10 cellular contexts compared by ENCODE assay signal in the genomic region with DNA sequence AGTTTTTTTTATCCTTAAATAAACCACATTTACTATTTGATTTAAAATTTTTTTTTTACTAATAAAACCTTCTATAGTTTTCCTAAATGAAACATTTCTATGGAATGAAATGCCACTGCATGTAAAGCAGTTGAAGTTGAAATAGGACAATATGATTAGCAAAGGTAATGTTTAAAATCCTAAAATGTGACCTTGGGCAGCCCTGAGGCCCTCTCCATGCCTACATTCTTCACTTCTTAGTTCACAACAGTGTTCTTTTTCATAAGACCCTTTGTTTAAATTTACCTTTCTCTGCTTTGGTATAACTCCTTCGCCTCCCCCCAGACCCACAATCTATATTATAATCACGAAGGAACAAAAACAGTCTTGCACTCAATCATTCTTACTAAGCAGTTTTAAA.
A peak's percentile ranks its signal among the peaks of the same experiment; 100 is the strongest.
DNase-seq lines count a peak whose midpoint lies in the region; ATAC-seq and TF ChIP-seq lines count a peak whose summit lies in the region.
"Had no signal": no experiment of that assay in that cellular context is flagged by ENCODE, and none has a peak within 500 bp of the region (broad histone marks: within the 10 kb centered on the region; RNA-seq: fewer than 3 reads in every experiment).

No MANE protein-coding gene starts in this region.

- in situ Hi-C loops in astrocyte of the cerebellum (cut with HindIII; ENCODE audit: low sequenced_read_pairs): loop anchor here (25.0 kb wide), 1 partner anchor 190 kb away; no protein-coding TSS in a partner anchor

- no peak for TF ChIP-seq EP300 in suprapubic skin (IDR thresholded peaks at IDR 0.05)

- H3K36me3 Mint-ChIP-seq in T-helper 1 cell treated with Interleukin-12 subunit alpha and Interleukin-12 subunit beta and Interleukin-4 antibody, amounts not matched to agents 30 μg/mL and 1 μg/mL, for 36 hours (ENCODE audit: low read depth): peaks cover 22% of the 10 kb centered on the region
- H3K36me3 Mint-ChIP-seq in CD8-positive, alpha-beta T cell: no peaks in the 10 kb centered on the region

- no peak for TF ChIP-seq RAD21 in liver (IDR thresholded peaks at IDR 0.05)

- H3K27me3 ChIP-seq in liver (ENCODE audit: control insufficient read depth in 4 of 4, insufficient read depth in 4 of 4, low read length in 3 of 4) (no peaks in the 10 kb centered on the region), suprapubic skin (no peaks in the 10 kb centered on the region)
- H3K27me3 ChIP-seq in CD8-positive, alpha-beta T cell (ENCODE audit: insufficient read depth, low read length): no peaks in the 10 kb centered on the region

- TF ChIP-seq CTCF in astrocyte of the cerebellum (IDR thresholded peaks at IDR 0.05; ENCODE audit: low read depth, low read length, missing control alignments): no peak
- no peak for TF ChIP-seq CTCF in liver (IDR thresholded peaks at IDR 0.05; ENCODE audit: low read depth, low read length, missing input control)
- TF ChIP-seq CTCF in suprapubic skin (IDR thresholded peaks at IDR 0.05): no peak
- no peak for TF ChIP-seq CTCF in CD8-positive, alpha-beta T cell (IDR thresholded peaks at IDR 0.05)

- H3K4me1 ChIP-seq in liver (ENCODE audit: control insufficient read depth in 4 of 4, insufficient read depth in 4 of 4, low read length in 3 of 4) (peaks cover 0 to 31% (median 17%) of the 10 kb centered on the region in 4 donors), suprapubic skin (peaks cover 51% of the 10 kb centered on the region)
- H3K4me1 ChIP-seq in CD8-positive, alpha-beta T cell (ENCODE audit: insufficient read depth, low read length): peaks cover 5% of the 10 kb centered on the region

- no peaks in the 10 kb centered on the region for H3K36me3 ChIP-seq in liver (ENCODE audit: control insufficient read depth in 4 of 4, insufficient read depth in 3 of 4, low read depth in 1 of 4, low read length in 3 of 4)
- no peaks in the 10 kb centered on the region for H3K36me3 ChIP-seq in suprapubic skin
- H3K36me3 ChIP-seq in CD8-positive, alpha-beta T cell (ENCODE audit: insufficient read depth, low read length): no peaks in the 10 kb centered on the region

- H3K4me3 ChIP-seq in astrocyte of the cerebellum (ENCODE audit: low read depth, low read length) (peak overlapping the region; percentile 56), liver (ENCODE audit: low read depth in 1 of 3, low read length in 3 of 3) (peak overlapping the region in 1 of 3 donors; percentile 54), suprapubic skin (peak overlapping the region; percentile 50)
- H3K4me3 ChIP-seq in CD8-positive, alpha-beta T cell (ENCODE audit: low read depth, low read length): no peak overlapping the region

- intact Hi-C loops in CD8-positive, alpha-beta T cell (cut with DNase I, micrococcal nuclease): loop anchor here (2.0 to 10.0 kb wide), 7 partner anchors 229 to 1397 kb away; a partner anchor contains a TSS

- H3K4me3 Mint-ChIP-seq in T-helper 1 cell treated with Interleukin-12 subunit alpha and Interleukin-12 subunit beta and Interleukin-4 antibody, amounts not matched to agents 30 μg/mL and 1 μg/mL, for 36 hours: peak overlapping the region; percentile 98
- no peak overlapping the region for H3K4me3 Mint-ChIP-seq in CD8-positive, alpha-beta T cell

- peak overlapping the region in 1 of 2 donors; percentile 71 for H3K9ac ChIP-seq in liver (ENCODE audit: low read depth in 1 of 2, low read length in 2 of 2)

- H3K27ac ChIP-seq in liver (ENCODE audit: low read depth in 1 of 2, low read length in 2 of 2) (peak overlapping the region; percentile 77 to 97), suprapubic skin (peak overlapping the region; percentile 90)
- H3K27ac ChIP-seq in CD8-positive, alpha-beta T cell (ENCODE audit: low read depth, low read length): no peak overlapping the region

- 60% methylated on average over 2 of the region's 2 CpGs for WGBS in liver
- 66% methylated on average over 2 of the region's 2 CpGs for WGBS in suprapubic skin

- H3K4me1 Mint-ChIP-seq in T-helper 1 cell treated with Interleukin-12 subunit alpha and Interleukin-12 subunit beta and Interleukin-4 antibody, amounts not matched to agents 30 μg/mL and 1 μg/mL, for 36 hours (ENCODE audit: low read depth): peaks cover 44% of the 10 kb centered on the region
- peaks cover 29% of the 10 kb centered on the region for H3K4me1 Mint-ChIP-seq in CD8-positive, alpha-beta T cell (ENCODE audit: low read depth)

- TF ChIP-seq POLR2A in suprapubic skin (IDR thresholded peaks at IDR 0.05): no peak

- H3K9me3 ChIP-seq in liver (ENCODE audit: control insufficient read depth in 4 of 4, low read length in 3 of 4): no peaks in the 10 kb centered on the region
- no peaks in the 10 kb centered on the region for H3K9me3 ChIP-seq in suprapubic skin
- no peaks in the 10 kb centered on the region for H3K9me3 ChIP-seq in CD8-positive, alpha-beta T cell (ENCODE audit: low read length)

- ATAC-seq in CD8-positive, alpha-beta T cell: no peak
- no peak for ATAC-seq in GM18861 (IDR thresholded peaks at IDR 0.05; ENCODE audit: unreplicated experiment)

- peaks cover 5% of the 10 kb centered on the region for H3K27me3 Mint-ChIP-seq in T-helper 1 cell treated with Interleukin-12 subunit alpha and Interleukin-12 subunit beta and Interleukin-4 antibody, amounts not matched to agents 30 μg/mL and 1 μg/mL, for 36 hours (ENCODE audit: low read depth)
- no peaks in the 10 kb centered on the region for H3K27me3 Mint-ChIP-seq in CD8-positive, alpha-beta T cell (ENCODE audit: low read depth)

- H3K9me3 Mint-ChIP-seq in T-helper 1 cell treated with Interleukin-12 subunit alpha and Interleukin-12 subunit beta and Interleukin-4 antibody, amounts not matched to agents 30 μg/mL and 1 μg/mL, for 36 hours: no peaks in the 10 kb centered on the region
- no peaks in the 10 kb centered on the region for H3K9me3 Mint-ChIP-seq in CD8-positive, alpha-beta T cell

- CTCF ChIA-PET in CD8-positive, alpha-beta T cell (lab: Charles Lee): interaction anchor here (8.0 kb wide), 1 partner anchor 201 kb away, joined by 141 read pairs; no protein-coding TSS in a partner anchor

- DNase-seq in T-helper 1 cell: no peak
- no peak for DNase-seq in astrocyte of the cerebellum (ENCODE audit: low read depth)
- DNase-seq in suprapubic skin (ENCODE audit: low spot score in 2 of 2): no peak
- no peak for DNase-seq in CD8-positive, alpha-beta T cell
- DNase-seq in inferior parietal cortex (ENCODE audit: extremely low spot score): no peak
- DNase-seq: ACHN, NCI-H1694 had no signal

- H3K27ac Mint-ChIP-seq in T-helper 1 cell treated with Interleukin-12 subunit alpha and Interleukin-12 subunit beta and Interleukin-4 antibody, amounts not matched to agents 30 μg/mL and 1 μg/mL, for 36 hours: peak overlapping the region; percentile 100
- H3K27ac Mint-ChIP-seq in CD8-positive, alpha-beta T cell: no peak overlapping the region

- POLR2A ChIA-PET in CD8-positive, alpha-beta T cell (lab: Charles Lee): interaction anchor here (0.6 kb wide), 1 partner anchor 32 kb away, joined by 3 read pairs; no protein-coding TSS in a partner anchor

TF ChIP-seq in liver, 16 proteins besides CTCF, POLR2A, EP300 and RAD21 (continues in another document):
- TF ChIP-seq HNF4A (conservative IDR thresholded peaks at IDR 0.05) (no peak), JUND (IDR thresholded peaks at IDR 0.05) (no peak), HNF4G (IDR thresholded peaks at IDR 0.05) (no peak), EGR1 (IDR thresholded peaks at IDR 0.05; ENCODE audit: low read depth in 2 of 2) (no peak), TAF1 (conservative IDR thresholded peaks at IDR 0.05) (no peak), NR2F2 (IDR thresholded peaks at IDR 0.05) (no peak), FOXA2 (IDR thresholded peaks at IDR 0.05) (no peak), SP1 (IDR thresholded peaks at IDR 0.05) (no peak)
- TF ChIP-seq, protein P1, sequence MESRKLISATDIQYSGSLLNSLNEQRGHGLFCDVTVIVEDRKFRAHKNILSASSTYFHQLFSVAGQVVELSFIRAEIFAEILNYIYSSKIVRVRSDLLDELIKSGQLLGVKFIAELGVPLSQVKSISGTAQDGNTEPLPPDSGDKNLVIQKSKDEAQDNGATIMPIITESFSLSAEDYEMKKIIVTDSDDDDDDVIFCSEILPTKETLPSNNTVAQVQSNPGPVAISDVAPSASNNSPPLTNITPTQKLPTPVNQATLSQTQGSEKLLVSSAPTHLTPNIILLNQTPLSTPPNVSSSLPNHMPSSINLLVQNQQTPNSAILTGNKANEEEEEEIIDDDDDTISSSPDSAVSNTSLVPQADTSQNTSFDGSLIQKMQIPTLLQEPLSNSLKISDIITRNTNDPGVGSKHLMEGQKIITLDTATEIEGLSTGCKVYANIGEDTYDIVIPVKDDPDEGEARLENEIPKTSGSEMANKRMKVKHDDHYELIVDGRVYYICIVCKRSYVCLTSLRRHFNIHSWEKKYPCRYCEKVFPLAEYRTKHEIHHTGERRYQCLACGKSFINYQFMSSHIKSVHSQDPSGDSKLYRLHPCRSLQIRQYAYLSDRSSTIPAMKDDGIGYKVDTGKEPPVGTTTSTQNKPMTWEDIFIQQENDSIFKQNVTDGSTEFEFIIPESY (IDR thresholded peaks at IDR 0.05): no peak
- TF ChIP-seq, protein P2, sequence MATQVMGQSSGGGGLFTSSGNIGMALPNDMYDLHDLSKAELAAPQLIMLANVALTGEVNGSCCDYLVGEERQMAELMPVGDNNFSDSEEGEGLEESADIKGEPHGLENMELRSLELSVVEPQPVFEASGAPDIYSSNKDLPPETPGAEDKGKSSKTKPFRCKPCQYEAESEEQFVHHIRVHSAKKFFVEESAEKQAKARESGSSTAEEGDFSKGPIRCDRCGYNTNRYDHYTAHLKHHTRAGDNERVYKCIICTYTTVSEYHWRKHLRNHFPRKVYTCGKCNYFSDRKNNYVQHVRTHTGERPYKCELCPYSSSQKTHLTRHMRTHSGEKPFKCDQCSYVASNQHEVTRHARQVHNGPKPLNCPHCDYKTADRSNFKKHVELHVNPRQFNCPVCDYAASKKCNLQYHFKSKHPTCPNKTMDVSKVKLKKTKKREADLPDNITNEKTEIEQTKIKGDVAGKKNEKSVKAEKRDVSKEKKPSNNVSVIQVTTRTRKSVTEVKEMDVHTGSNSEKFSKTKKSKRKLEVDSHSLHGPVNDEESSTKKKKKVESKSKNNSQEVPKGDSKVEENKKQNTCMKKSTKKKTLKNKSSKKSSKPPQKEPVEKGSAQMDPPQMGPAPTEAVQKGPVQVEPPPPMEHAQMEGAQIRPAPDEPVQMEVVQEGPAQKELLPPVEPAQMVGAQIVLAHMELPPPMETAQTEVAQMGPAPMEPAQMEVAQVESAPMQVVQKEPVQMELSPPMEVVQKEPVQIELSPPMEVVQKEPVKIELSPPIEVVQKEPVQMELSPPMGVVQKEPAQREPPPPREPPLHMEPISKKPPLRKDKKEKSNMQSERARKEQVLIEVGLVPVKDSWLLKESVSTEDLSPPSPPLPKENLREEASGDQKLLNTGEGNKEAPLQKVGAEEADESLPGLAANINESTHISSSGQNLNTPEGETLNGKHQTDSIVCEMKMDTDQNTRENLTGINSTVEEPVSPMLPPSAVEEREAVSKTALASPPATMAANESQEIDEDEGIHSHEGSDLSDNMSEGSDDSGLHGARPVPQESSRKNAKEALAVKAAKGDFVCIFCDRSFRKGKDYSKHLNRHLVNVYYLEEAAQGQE (IDR thresholded peaks at IDR 0.05): no peak
